ENCODE assay signal across 8 cellular contexts in genomic region chr2:85560812-85561279, GRCh38. TPM values are rescaled to one million over a fixed set of nuclear protein-coding genes. Genes with fewer than 3 reads are reported as not detected.
A peak's percentile ranks its signal among the peaks of the same experiment; 100 is the strongest.
DNase-seq lines count a peak whose midpoint lies in the region; ATAC-seq, FAIRE-seq and TF ChIP-seq lines count a peak whose summit lies in the region.

No MANE protein-coding gene starts in this region.

- FAIRE-seq in GM12891 (lab: Jason Lieb, UNC) = no peak

- H3K4me1 ChIP-seq in colonic mucosa = peaks cover 5% of the 10 kb centered on the region

- peak overlapping the region; percentile 95 for H3K4me3 Mint-ChIP-seq in activated CD4-positive, alpha-beta T cell treated with anti-CD3 and anti-CD28 coated beads for 36 hours
- H3K4me3 Mint-ChIP-seq in naive thymus-derived CD8-positive, alpha-beta T cell = peak overlapping the region; percentile 91 to 99 (median 97)

- peak overlapping the region; percentile 73 to 86 for H3K9ac ChIP-seq in colonic mucosa (ENCODE audit: low read depth in 2 of 2, low read length in 2 of 2)

- no peak for TF ChIP-seq POLR2A in GM12891 (IDR thresholded peaks at IDR 0.05; ENCODE audit: low read depth, low read length)

- H3K27me3 ChIP-seq in colonic mucosa = no peaks in the 10 kb centered on the region

- intact Hi-C loops in activated CD4-positive, alpha-beta T cell treated with anti-CD3 and anti-CD28 coated beads for 36 hours (cut with DNase I, micrococcal nuclease) = loop anchor here (1.0 to 2.0 kb wide), 14 partner anchors 16 to 233 kb away; partner anchors contain the start of genes ELMOD3 (in 2 of the 2), RETSAT (in 2 of the 2), TMEM150A (in 2 of the 2) and C2orf68 (in 1 of the 2)
- intact Hi-C loops in colonic mucosa (cut with DNase I) = no loop called here

- H3K36me3 Mint-ChIP-seq in activated CD4-positive, alpha-beta T cell treated with anti-CD3 and anti-CD28 coated beads for 36 hours (ENCODE audit: low read depth) = peaks cover 11% of the 10 kb centered on the region
- H3K36me3 Mint-ChIP-seq in naive thymus-derived CD8-positive, alpha-beta T cell = peaks cover 0 to 16% (median 0%) of the 10 kb centered on the region in 3 donors

- H3K4me1 Mint-ChIP-seq in activated CD4-positive, alpha-beta T cell treated with anti-CD3 and anti-CD28 coated beads for 36 hours = peaks cover 33% of the 10 kb centered on the region
- peaks cover 9 to 37% (median 33%) of the 10 kb centered on the region in 4 donors for H3K4me1 Mint-ChIP-seq in naive thymus-derived CD8-positive, alpha-beta T cell

- H3K27ac ChIP-seq in KOPT-K1 (ENCODE audit: low read depth, low read length, poor library complexity, severe bottlenecking) = peak overlapping the region; percentile 93
- peak overlapping the region; percentile 73 for H3K27ac ChIP-seq in colonic mucosa

- no peaks in the 10 kb centered on the region for H3K27me3 Mint-ChIP-seq in activated CD4-positive, alpha-beta T cell treated with anti-CD3 and anti-CD28 coated beads for 36 hours
- H3K27me3 Mint-ChIP-seq in naive thymus-derived CD8-positive, alpha-beta T cell = no peaks in the 10 kb centered on the region

- no peak for DNase-seq in activated CD4-positive, alpha-beta T cell treated with anti-CD3 and anti-CD28 coated beads for 36 hours
- no peak for DNase-seq in activated CD4-positive, alpha-beta T cell treated with anti-CD3 and anti-CD28 coated beads, Interleukin-2, amount 50 U/mL, for 1 hour
- DNase-seq in colonic mucosa = no peak
- peak in 1 of 10 donors; percentile 31 for DNase-seq in naive thymus-derived CD8-positive, alpha-beta T cell
- no peak for DNase-seq in central memory CD4-positive, alpha-beta T cell
- no peak for DNase-seq in GM12891 (ENCODE audit: insufficient read length, low spot score)
- DNase-seq in SK-N-DZ (ENCODE audit: low spot score) = no peak

- H3K4me3 ChIP-seq in colonic mucosa = peak overlapping the region; percentile 73

- POLR2A ChIA-PET in activated CD4-positive, alpha-beta T cell treated with anti-CD3 and anti-CD28 coated beads for 36 hours (lab: Charles Lee) = interaction anchor here (0.6 to 3.0 kb wide), 7 partner anchors 10 to 143 kb away, joined by 3 to 18 read pairs (median 4); partner anchors contain the start of gene MAT2A
- POLR2A ChIA-PET in naive thymus-derived CD8-positive, alpha-beta T cell (lab: Charles Lee) = interaction anchor here (0.6 to 14.9 kb wide), 16 partner anchors 8 to 234 kb away, joined by 3 to 144 read pairs (median 6); partner anchors contain the start of genes C2orf68, MAT2A, RNF181 and SH2D6

- H3K9me3 Mint-ChIP-seq in activated CD4-positive, alpha-beta T cell treated with anti-CD3 and anti-CD28 coated beads for 36 hours (ENCODE audit: low read depth) = no peaks in the 10 kb centered on the region
- H3K9me3 Mint-ChIP-seq in naive thymus-derived CD8-positive, alpha-beta T cell = no peaks in the 10 kb centered on the region

- H3K36me3 ChIP-seq in KOPT-K1 (ENCODE audit: insufficient read depth, low read length) (peaks cover 29% of the 10 kb centered on the region), colonic mucosa (no peaks in the 10 kb centered on the region)

- CTCF ChIA-PET in activated CD4-positive, alpha-beta T cell treated with anti-CD3 and anti-CD28 coated beads for 36 hours (lab: Charles Lee) = interaction anchor here (0.6 to 6.0 kb wide), 9 partner anchors 11 to 141 kb away, joined by 3 to 60 read pairs (median 5); partner anchors contain the start of genes MAT2A and TMEM150A

- H3K9me3 ChIP-seq in KOPT-K1 (ENCODE audit: insufficient read depth, low read length, poor library complexity, severe bottlenecking) (no peaks in the 10 kb centered on the region), colonic mucosa (no peaks in the 10 kb centered on the region)

- ATAC-seq in activated CD4-positive, alpha-beta T cell treated with anti-CD3 and anti-CD28 coated beads for 36 hours = peak; percentile 34
- ATAC-seq in naive thymus-derived CD8-positive, alpha-beta T cell = peak in 1 of 2 donors; percentile 22

- peak overlapping the region; percentile 88 for H3K27ac Mint-ChIP-seq in activated CD4-positive, alpha-beta T cell treated with anti-CD3 and anti-CD28 coated beads for 36 hours
- peak overlapping the region; percentile 72 to 99 (median 97) for H3K27ac Mint-ChIP-seq in naive thymus-derived CD8-positive, alpha-beta T cell

- TF ChIP-seq CTCF in colonic mucosa (IDR thresholded peaks at IDR 0.05) = no peak

TF ChIP-seq in GM12891, 5 proteins besides CTCF, POLR2A, EP300 and RAD21:
- TF ChIP-seq POU2F2 (IDR thresholded peaks at IDR 0.05; ENCODE audit: low read depth, low read length) (no peak), TAF1 (IDR thresholded peaks at IDR 0.05; ENCODE audit: low read depth, low read length) (no peak), SPI1 (IDR thresholded peaks at IDR 0.05; ENCODE audit: low read depth, low read length) (no peak), PAX5 (IDR thresholded peaks at IDR 0.05; ENCODE audit: insufficient read depth, low read length, severe bottlenecking) (no peak)

RNA-seq across cellular contexts. Expression of gene GGCX, which starts 0.4 kb away (rescaled TPM):
- total RNA-seq in activated CD4-positive, alpha-beta T cell treated with anti-CD3 and anti-CD28 coated beads for 36 hours = 10 to 100 TPM; 20.1 to 22.2 TPM
- 10 to 100 TPM; 25.7 to 49.9 TPM for total RNA-seq in colonic mucosa
- 10 to 100 TPM; 30.9 to 35.8 TPM for total RNA-seq in naive thymus-derived CD8-positive, alpha-beta T cell
- polyA plus RNA-seq in naive thymus-derived CD8-positive, alpha-beta T cell = 10 to 100 TPM; 10.4 to 14.6 (median 14.0) TPM
- 19.4 TPM for polyA plus RNA-seq in GM12891 (2012; ENCODE audit: low read depth, missing spikeins)
- polyA plus RNA-seq in SK-N-DZ (2014; cell fraction: cytosol; rRNA removed) = 17.6 and 21.2 TPM in 2 replicates
- polyA plus RNA-seq in SK-N-DZ (2014; cell fraction: nucleus; rRNA removed) = 27.6 and 31.3 TPM in 2 replicates

RNA-seq across cellular contexts. Expression of gene VAMP8, which starts 16.5 kb away (rescaled TPM):
- 100 to 1,000 TPM in 1 of 2 experiments, 10 to 100 TPM in 1; 98.3 to 106 TPM for total RNA-seq in activated CD4-positive, alpha-beta T cell treated with anti-CD3 and anti-CD28 coated beads for 36 hours
- total RNA-seq in colonic mucosa = 100 to 1,000 TPM; 185 to 222 TPM
- total RNA-seq in naive thymus-derived CD8-positive, alpha-beta T cell = 10 to 100 TPM; 71.4 to 73.9 TPM
- 100 to 1,000 TPM; 321 to 405 (median 373) TPM for polyA plus RNA-seq in naive thymus-derived CD8-positive, alpha-beta T cell
- polyA plus RNA-seq in GM12891 (2012; ENCODE audit: low read depth, missing spikeins) = 141 TPM
- 2.1 and 4.8 TPM in 2 replicates for polyA plus RNA-seq in SK-N-DZ (2014; cell fraction: cytosol; rRNA removed)
- polyA plus RNA-seq in SK-N-DZ (2014; cell fraction: nucleus; rRNA removed) = 0.42 and 0.97 TPM in 2 replicates

RNA-seq across cellular contexts. Expression of gene MAT2A, which starts 21.9 kb away (rescaled TPM):
- 100 to 1,000 TPM; 226 to 259 TPM for total RNA-seq in activated CD4-positive, alpha-beta T cell treated with anti-CD3 and anti-CD28 coated beads for 36 hours
- 100 to 1,000 TPM; 105 to 156 TPM for total RNA-seq in colonic mucosa
- 100 to 1,000 TPM; 192 to 205 TPM for total RNA-seq in naive thymus-derived CD8-positive, alpha-beta T cell
- polyA plus RNA-seq in naive thymus-derived CD8-positive, alpha-beta T cell = 100 to 1,000 TPM in 1 of 3 donors, 10 to 100 TPM in 2; 68.1 to 103 (median 73.0) TPM
- polyA plus RNA-seq in GM12891 (2012; ENCODE audit: low read depth, missing spikeins) = 197 TPM
- 166 and 214 TPM in 2 replicates for polyA plus RNA-seq in SK-N-DZ (2014; cell fraction: cytosol; rRNA removed)
- polyA plus RNA-seq in SK-N-DZ (2014; cell fraction: nucleus; rRNA removed) = 1,050 and 1,575 TPM in 2 replicates

RNA-seq across cellular contexts. Expression of gene VAMP5, which starts 23.4 kb away (rescaled TPM):
- total RNA-seq in activated CD4-positive, alpha-beta T cell treated with anti-CD3 and anti-CD28 coated beads for 36 hours = 10 to 100 TPM; 21.4 to 26.7 TPM
- 10 to 100 TPM; 14.0 to 16.9 TPM for total RNA-seq in colonic mucosa
- 10 to 100 TPM; 24.6 to 24.7 TPM for total RNA-seq in naive thymus-derived CD8-positive, alpha-beta T cell
- polyA plus RNA-seq in naive thymus-derived CD8-positive, alpha-beta T cell = 100 to 1,000 TPM; 135 to 143 (median 139) TPM
- polyA plus RNA-seq in GM12891 (2012; ENCODE audit: low read depth, missing spikeins) = 62.7 TPM
- not detected in 2 replicates for polyA plus RNA-seq in SK-N-DZ (2014; cell fraction: cytosol; rRNA removed)
- not detected in 2 replicates for polyA plus RNA-seq in SK-N-DZ (2014; cell fraction: nucleus; rRNA removed)

RNA-seq across cellular contexts. Expression of gene RNF181, which starts 34.7 kb away (rescaled TPM):
- 100 to 1,000 TPM; 113 to 140 TPM for total RNA-seq in activated CD4-positive, alpha-beta T cell treated with anti-CD3 and anti-CD28 coated beads for 36 hours
- 100 to 1,000 TPM in 1 of 2 donors, 10 to 100 TPM in 1; 86.0 to 106 TPM for total RNA-seq in colonic mucosa
- total RNA-seq in naive thymus-derived CD8-positive, alpha-beta T cell = 10 to 100 TPM; 66.0 to 73.8 TPM
- polyA plus RNA-seq in naive thymus-derived CD8-positive, alpha-beta T cell = 100 to 1,000 TPM; 165 to 206 (median 173) TPM
- polyA plus RNA-seq in GM12891 (2012; ENCODE audit: low read depth, missing spikeins) = 243 TPM
- polyA plus RNA-seq in SK-N-DZ (2014; cell fraction: cytosol; rRNA removed) = 200 and 204 TPM in 2 replicates
- polyA plus RNA-seq in SK-N-DZ (2014; cell fraction: nucleus; rRNA removed) = 162 and 192 TPM in 2 replicates
